Comparison of ENCODE assay signal across 9 cellular contexts in genomic region chr22:37632174-37633081, GRCh38. TPM values are rescaled to one million over a fixed set of nuclear protein-coding genes. Genes with fewer than 3 reads are reported as not detected.
DNase-seq lines count a peak whose midpoint lies in the region; ATAC-seq and TF ChIP-seq lines count a peak whose summit lies in the region.
"Had no signal": no experiment of that assay in that cellular context is flagged by ENCODE, and none has a peak within 500 bp of the region (broad histone marks: within the 10 kb centered on the region; RNA-seq: fewer than 3 reads in every experiment).

No MANE protein-coding gene starts in this region.

- H3K36me3 ChIP-seq in SK-N-SH (replicated peaks in 1 of 2; ENCODE audit: control insufficient read depth in 1 of 2, insufficient read depth in 2 of 2, low read length in 1 of 2) (peaks cover 0 to 22% of the 10 kb centered on the region in 2 experiments), right atrium auricular region (peaks cover 6% of the 10 kb centered on the region), thoracic aorta (peaks cover 14% of the 10 kb centered on the region)

- H3K9me2 ChIP-seq in SK-N-SH: no peaks in the 10 kb centered on the region

- WGBS in SK-N-SH (ENCODE audit: low lambda C conversion rate): 89% methylated on average over 3 of the region's 14 CpGs

- H3K79me2 ChIP-seq in SK-N-SH (ENCODE audit: insufficient read depth): no peaks in the 10 kb centered on the region

- H3K4me3 ChIP-seq in SK-N-SH (ENCODE audit: low read depth in 2 of 2, low read length in 1 of 2) (no peak overlapping the region), right atrium auricular region (no peak overlapping the region), thoracic aorta (no peak overlapping the region)

- H3K27ac ChIP-seq in SK-N-SH (ENCODE audit: low read depth in 2 of 2, low read length in 1 of 2) (peak overlapping the region; percentile 69 to 98; a peak in 3 of 4 replicates), RWPE1 (peak overlapping the region; percentile 66), right atrium auricular region (peak overlapping the region; percentile 63 to 84), thoracic aorta (peak overlapping the region; percentile 71 to 83)

- ATAC-seq in SK-N-SH treated with all-trans-retinoic acid at 6 μM for 48 hours: no peak
- ATAC-seq in thoracic aorta (ENCODE audit: insufficient number of reproducible peaks, low FRiP score, low read depth): no peak

- H3K27me3 ChIP-seq in SK-N-SH (ENCODE audit: insufficient read depth) (no peaks in the 10 kb centered on the region), right atrium auricular region (no peaks in the 10 kb centered on the region), thoracic aorta (replicated peaks; ENCODE audit: insufficient read depth) (no peaks in the 10 kb centered on the region)

- H2AFZ ChIP-seq in SK-N-SH (ENCODE audit: low read depth): no peak overlapping the region

- CTCF ChIA-PET in SK-N-SH (lab: Yijun Ruan, JAX): interaction anchor here (0.7 to 34.3 kb wide), 14 partner anchors 7 to 160 kb away, joined by 3 to 898 read pairs (median 8); partner anchors contain the start of genes LGALS1, NOL12 and PDXP
- CTCF ChIA-PET in RWPE1 (lab: Yijun Ruan, JAX): interaction anchor here (0.6 to 1.7 kb wide), 2 partner anchors 11 to 24 kb away, joined by 3 to 6 read pairs; partner anchors contain the start of gene GGA1

- H3K9ac ChIP-seq in SK-N-SH: no peak overlapping the region

- H3K9me3 ChIP-seq in SK-N-SH (no peaks in the 10 kb centered on the region), right atrium auricular region (no peaks in the 10 kb centered on the region), thoracic aorta (no peaks in the 10 kb centered on the region)

- POLR2A ChIA-PET in SK-N-SH (lab: Yijun Ruan, JAX) (interaction anchor here (1.1 to 2.3 kb wide), 3 partner anchors 11 to 24 kb away, joined by 4 to 16 read pairs (median 9); partner anchors contain the start of gene GGA1), RWPE1 (lab: Yijun Ruan, JAX; ENCODE audit: low non-redundant PET) (no interaction called here)

- no peak for TF ChIP-seq EP300 in SK-N-SH (IDR thresholded peaks at IDR 0.05; ENCODE audit: borderline replicate concordance in 1 of 2, low read depth in 1 of 2, low read length in 1 of 2)

- no peak for DNase-seq in SK-N-SH
- no peak for DNase-seq in RWPE1 (ENCODE audit: low spot score)
- DNase-seq in right atrium auricular region (ENCODE audit: low spot score): no peak
- DNase-seq in thoracic aorta (ENCODE audit: low spot score): no peak
- DNase-seq in activated gamma-delta T cell (lab: John Stamatoyannopoulos, UW): no peak
- DNase-seq in NCI-H1930 (lab: John Stamatoyannopoulos, UW): no peak
- DNase-seq in retina: no peak

- H3K4me2 ChIP-seq in SK-N-SH: 0 out of 2 replicates have a peak overlapping the region, but pooled peaks have one; percentile 71

- no peaks in the 10 kb centered on the region for H4K20me1 ChIP-seq in SK-N-SH (ENCODE audit: insufficient read depth)

- no peak for TF ChIP-seq CTCF in SK-N-SH (IDR thresholded peaks at IDR 0.05)
- no peak for TF ChIP-seq CTCF in RWPE1 (conservative IDR thresholded peaks at IDR 0.05; ENCODE audit: low read depth)
- no peak for TF ChIP-seq CTCF in right atrium auricular region (IDR thresholded peaks at IDR 0.05)
- no peak for TF ChIP-seq CTCF in thoracic aorta (IDR thresholded peaks at IDR 0.05)

- H3F3A ChIP-seq in SK-N-SH (replicated peaks; ENCODE audit: insufficient read depth): peaks cover 14% of the 10 kb centered on the region

- peaks cover 23 to 49% of the 10 kb centered on the region in 2 experiments for H3K4me1 ChIP-seq in SK-N-SH (ENCODE audit: control insufficient read depth in 1 of 2, insufficient read depth in 2 of 2, low read depth in 1 of 2, low read length in 1 of 2)
- peaks cover 5 to 30% of the 10 kb centered on the region in 2 donors for H3K4me1 ChIP-seq in right atrium auricular region
- H3K4me1 ChIP-seq in thoracic aorta (ENCODE audit: control insufficient read depth in 1 of 2, low read depth in 2 of 2): peaks cover 16 to 26% of the 10 kb centered on the region in 2 donors

- no peak for TF ChIP-seq RAD21 in SK-N-SH (IDR thresholded peaks at IDR 0.05; ENCODE audit: low read length)

TF ChIP-seq in SK-N-SH, 30 proteins besides CTCF, POLR2A, EP300 and RAD21:
- TF ChIP-seq RFX5 (IDR thresholded peaks at IDR 0.05; ENCODE audit: low read length) (no peak), SIN3A (IDR thresholded peaks at IDR 0.05; ENCODE audit: borderline replicate concordance, low read depth, low read length) (no peak), MEF2A (IDR thresholded peaks at IDR 0.05; ENCODE audit: borderline replicate concordance, low read depth) (no peak), ELF1 (IDR thresholded peaks at IDR 0.05) (no peak), POLR2AphosphoS5 (IDR thresholded peaks at IDR 0.05; ENCODE audit: low read depth, low read length) (no peak), JUND (IDR thresholded peaks at IDR 0.05) (no peak)

TF ChIP-seq in SK-N-SH treated with all-trans-retinoic acid at 6 μM for 48 hours, 23 proteins besides CTCF, POLR2A, EP300 and RAD21 (continues in another document):
- TF ChIP-seq PATZ1 (CRISPR knock-in tag; IDR thresholded peaks at IDR 0.05; ENCODE audit: borderline replicate concordance): no peak
- TF ChIP-seq CREB5 (CRISPR knock-in tag; IDR thresholded peaks at IDR 0.05; ENCODE audit: low read depth): no peak
- TF ChIP-seq ZFP3 (CRISPR knock-in tag; IDR thresholded peaks at IDR 0.05): no peak
- no peak for TF ChIP-seq ARNTL (CRISPR knock-in tag; IDR thresholded peaks at IDR 0.05; ENCODE audit: borderline replicate concordance, low read depth)
- no peak for TF ChIP-seq OSR1 (CRISPR knock-in tag; IDR thresholded peaks at IDR 0.05)
- TF ChIP-seq ZFP30 (CRISPR knock-in tag; IDR thresholded peaks at IDR 0.05): no peak
- TF ChIP-seq ESRRG (CRISPR knock-in tag; IDR thresholded peaks at IDR 0.05): no peak
- TF ChIP-seq ZNF70 (CRISPR knock-in tag; IDR thresholded peaks at IDR 0.05): no peak
- no peak for TF ChIP-seq ZC3H10 (CRISPR knock-in tag; IDR thresholded peaks at IDR 0.05)
- no peak for TF ChIP-seq TOX (CRISPR knock-in tag; IDR thresholded peaks at IDR 0.05; ENCODE audit: borderline replicate concordance)
- TF ChIP-seq SNAI2 (CRISPR knock-in tag; IDR thresholded peaks at IDR 0.05): no peak

RNA-seq across cellular contexts. Expression of gene SH3BP1, which starts 7.0 kb away (rescaled TPM):
- 8.6 and 8.9 TPM in 2 replicates for polyA plus RNA-seq in SK-N-SH (2012; rRNA removed)
- 5.9 and 10.2 TPM in 2 replicates for polyA plus RNA-seq in SK-N-SH (2012; cell fraction: cytosol; rRNA removed)
- polyA plus RNA-seq in SK-N-SH (2012; cell fraction: nucleus; rRNA removed): 28.2 and 29.7 TPM in 2 replicates
- total RNA-seq in right atrium auricular region (1 to 10 TPM; 1.5 to 4.0 TPM), thoracic aorta (10 to 100 TPM in 1 of 2 donors, 1 to 10 TPM in 1; 5.6 to 14.2 TPM)

RNA-seq across cellular contexts. Expression of gene GGA1, which starts 23.8 kb away (rescaled TPM):
- polyA plus RNA-seq in SK-N-SH (2012; rRNA removed): 81.1 and 99.4 TPM in 2 replicates
- 26.3 and 38.0 TPM in 2 replicates for polyA plus RNA-seq in SK-N-SH (2012; cell fraction: cytosol; rRNA removed)
- polyA plus RNA-seq in SK-N-SH (2012; cell fraction: nucleus; rRNA removed): 424 and 495 TPM in 2 replicates
- total RNA-seq in right atrium auricular region: 10 to 100 TPM; 17.7 to 29.0 TPM
- total RNA-seq in thoracic aorta: 10 to 100 TPM; 59.9 to 61.2 TPM

RNA-seq across cellular contexts. Expression of gene PDXP, which starts 26.1 kb away (rescaled TPM):
- 22.5 and 24.5 TPM in 2 replicates for polyA plus RNA-seq in SK-N-SH (2012; rRNA removed)
- polyA plus RNA-seq in SK-N-SH (2012; cell fraction: cytosol; rRNA removed): 13.3 and 20.5 TPM in 2 replicates
- polyA plus RNA-seq in SK-N-SH (2012; cell fraction: nucleus; rRNA removed): 7.5 and 7.9 TPM in 2 replicates
- total RNA-seq in right atrium auricular region (10 to 100 TPM; 15.7 to 32.0 TPM), thoracic aorta (10 to 100 TPM in 1 of 2 donors, 1 to 10 TPM in 1; 6.3 to 13.8 TPM)

RNA-seq across cellular contexts. Expression of gene LGALS1, which starts 43.0 kb away (rescaled TPM):
- polyA plus RNA-seq in SK-N-SH (2012; rRNA removed): 9,680 and 12,045 TPM in 2 replicates
- polyA plus RNA-seq in SK-N-SH (2012; cell fraction: cytosol; rRNA removed): 4,725 and 6,471 TPM in 2 replicates
- polyA plus RNA-seq in SK-N-SH (2012; cell fraction: nucleus; rRNA removed): 4,064 and 4,989 TPM in 2 replicates
- total RNA-seq in right atrium auricular region (1,000 to 10,000 TPM in 1 of 2 donors, 100 to 1,000 TPM in 1; 584 to 1,958 TPM), thoracic aorta (1,000 to 10,000 TPM; 1,470 to 1,957 TPM)

RNA-seq across cellular contexts. Expression of gene LGALS2, which starts 52.5 kb away (rescaled TPM):
- not detected in 2 replicates for polyA plus RNA-seq in SK-N-SH (2012; rRNA removed)
- not detected in 2 replicates for polyA plus RNA-seq in SK-N-SH (2012; cell fraction: cytosol; rRNA removed)
- polyA plus RNA-seq in SK-N-SH (2012; cell fraction: nucleus; rRNA removed): not detected in 2 replicates
- not detected for total RNA-seq in right atrium auricular region
- total RNA-seq in thoracic aorta: not detected
- total RNA-seq: HT1080 had no signal
